ENCODE assay signal across 8 cellular contexts in the genomic region with DNA sequence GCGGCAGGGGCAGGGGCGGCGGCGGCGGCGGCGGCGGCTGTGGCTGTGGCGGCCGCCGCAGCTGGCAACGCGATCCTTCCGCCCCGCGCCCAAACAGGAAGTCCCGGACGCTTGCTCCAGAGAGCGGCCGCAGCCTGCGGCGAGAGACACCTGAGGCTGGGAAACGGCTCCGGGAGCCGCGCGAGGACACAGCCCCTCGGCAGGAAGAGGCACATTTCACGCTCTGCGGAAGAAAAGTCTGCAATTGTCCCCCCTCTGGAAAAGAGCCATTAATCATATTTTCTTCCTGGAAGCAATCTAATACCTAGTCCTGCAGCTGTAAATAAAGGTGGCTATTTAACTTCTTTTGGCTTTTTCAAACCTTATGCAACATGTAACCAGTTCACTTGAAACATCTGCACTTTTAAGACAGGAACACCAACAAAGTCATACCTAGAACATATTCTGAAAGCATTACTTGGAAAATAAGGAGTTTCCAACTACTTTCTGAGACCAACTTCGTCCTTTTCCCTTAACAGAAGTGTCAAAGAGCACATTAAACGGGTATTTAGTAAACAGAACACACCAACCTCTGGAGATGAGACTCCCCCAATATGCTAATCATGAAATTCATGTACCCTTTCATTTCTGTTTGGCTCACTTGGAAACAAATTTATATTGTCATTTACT.
DNase-seq lines count a peak whose midpoint lies in the region; ATAC-seq, FAIRE-seq and TF ChIP-seq lines count a peak whose summit lies in the region.

No MANE protein-coding gene starts in this region.

- H3K36me3 Mint-ChIP-seq in progenitor cell of endocrine pancreas (ENCODE audit: insufficient read depth) = no peaks in the 10 kb centered on the region

- no peaks in the 10 kb centered on the region for H3K27me3 Mint-ChIP-seq in progenitor cell of endocrine pancreas

- peak overlapping the region; percentile 62 for H3K4me3 ChIP-seq in cardiac muscle cell
- H3K4me3 ChIP-seq in SK-N-MC = peak overlapping the region; percentile 80

- H3K27ac ChIP-seq in cardiac muscle cell = peak overlapping the region; percentile 92
- H3K27ac ChIP-seq in SK-N-MC = peak overlapping the region; percentile 93

- intact Hi-C loops in left ventricle myocardium superior (cut with micrococcal nuclease) = loop anchor here (10.0 kb wide), 2 partner anchors 50 to 210 kb away; no protein-coding TSS in a partner anchor

- no peak for FAIRE-seq in GM12892 (lab: Jason Lieb, UNC)

- H3K4me1 Mint-ChIP-seq in progenitor cell of endocrine pancreas (ENCODE audit: low read depth) = peaks cover 23% of the 10 kb centered on the region

- TF ChIP-seq CTCF in cardiac muscle cell (IDR thresholded peaks at IDR 0.05; ENCODE audit: low read depth, low read length) = no peak
- TF ChIP-seq CTCF in progenitor cell of endocrine pancreas (IDR thresholded peaks at IDR 0.05; ENCODE audit: unreplicated experiment) = no peak

- peak in 1 of 2 donors; percentile 92 for DNase-seq in cardiac muscle cell (ENCODE audit: low read depth in 1 of 2, low spot score in 1 of 2)
- no peak for DNase-seq in left ventricle myocardium superior
- DNase-seq in SK-N-MC (ENCODE audit: low read depth, low spot score) = peak; percentile 51
- peak; percentile 32 for DNase-seq in fibroblast of peridontal ligament (ENCODE audit: extremely low read depth)
- DNase-seq in progenitor cell of endocrine pancreas (ENCODE audit: low spot score, unreplicated experiment) = no peak
- DNase-seq in NCI-H1930 (lab: John Stamatoyannopoulos, UW) = no peak
- no peak for DNase-seq in GM12892 (ENCODE audit: insufficient read length)

- H3K9me3 ChIP-seq in cardiac muscle cell (ENCODE audit: low read depth) (no peaks in the 10 kb centered on the region), SK-N-MC (ENCODE audit: low read depth, low read length) (no peaks in the 10 kb centered on the region)

- peaks cover 28% of the 10 kb centered on the region for H3K4me1 ChIP-seq in cardiac muscle cell (ENCODE audit: low read depth)

- H3K9ac ChIP-seq in SK-N-MC (ENCODE audit: insufficient read length) = peak overlapping the region; percentile 79

- H3K4me3 Mint-ChIP-seq in progenitor cell of endocrine pancreas (ENCODE audit: low read depth) = peak overlapping the region; percentile 97

- TF ChIP-seq POLR2A in GM12892 (IDR thresholded peaks at IDR 0.05; ENCODE audit: low read depth, low read length) = no peak

- no peak for ATAC-seq in left ventricle myocardium superior
- ATAC-seq in GM19397 (IDR thresholded peaks at IDR 0.05; ENCODE audit: unreplicated experiment) = no peak

- no peaks in the 10 kb centered on the region for H3K36me3 ChIP-seq in cardiac muscle cell
- H3K36me3 ChIP-seq in SK-N-MC (ENCODE audit: insufficient read depth, low read length) = peaks cover 6% of the 10 kb centered on the region; the same call in 1 of the 2 replicates

- no peaks in the 10 kb centered on the region for H3K27me3 ChIP-seq in cardiac muscle cell

- H3K27ac Mint-ChIP-seq in progenitor cell of endocrine pancreas = peak overlapping the region; percentile 97

- no peaks in the 10 kb centered on the region for H3K9me3 Mint-ChIP-seq in progenitor cell of endocrine pancreas (ENCODE audit: low read depth)

Comparison
In these comparisons a context has a peak if more than half of its experiments do, and no peak if none do; other contexts are left out.
1. DNase-seq: peak in SK-N-MC (single experiment) and fibroblast of peridontal ligament (single experiment); none in left ventricle myocardium superior (single experiment), progenitor cell of endocrine pancreas (single experiment), NCI-H1930 (0 of 2) and GM12892 (single experiment).